Comparison of ENCODE assay signal across 9 cellular contexts in the genomic region with DNA sequence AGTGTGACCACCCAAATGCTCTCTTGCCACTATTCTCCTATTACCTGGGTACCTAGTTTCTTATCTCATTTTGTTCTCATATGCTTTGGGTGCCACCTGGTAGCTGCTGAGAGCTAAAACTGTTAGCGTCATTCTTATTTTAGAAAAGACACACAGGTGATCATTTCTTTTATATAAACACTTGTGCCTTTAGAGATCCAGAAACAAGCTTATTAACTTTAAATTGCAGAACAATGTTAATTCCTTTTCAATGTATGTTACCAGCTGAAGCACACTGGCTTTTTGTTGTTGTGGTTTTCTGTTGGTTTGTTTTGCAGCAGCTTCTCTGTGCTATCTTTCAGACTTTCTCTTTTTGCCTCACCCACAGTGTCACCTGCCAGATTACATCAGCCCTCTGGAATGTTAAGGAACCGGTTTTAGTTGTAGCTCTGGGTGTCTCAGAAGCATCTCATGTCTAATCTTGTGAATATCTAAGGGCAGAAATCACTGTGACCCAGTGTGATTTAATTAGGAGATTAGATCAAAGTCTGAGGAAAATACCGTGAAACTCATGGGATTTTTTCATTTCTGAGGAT. TPM values are rescaled to one million over a fixed set of nuclear protein-coding genes. Genes with fewer than 3 reads are reported as not detected.
A peak's percentile ranks its signal among the peaks of the same experiment; 100 is the strongest.
DNase-seq lines count a peak whose midpoint lies in the region; ATAC-seq and TF ChIP-seq lines count a peak whose summit lies in the region.
"Had no signal": no experiment of that assay in that cellular context is flagged by ENCODE, and none has a peak within 500 bp of the region (broad histone marks: within the 10 kb centered on the region; RNA-seq: fewer than 3 reads in every experiment).

No MANE protein-coding gene starts in this region.

- H3K4me3 ChIP-seq in Loucy (ENCODE audit: low read length, poor library complexity, severe bottlenecking) (no peak overlapping the region), mucosa of descending colon (peak overlapping the region; percentile 3)

- TF ChIP-seq CTCF in Loucy (conservative IDR thresholded peaks at IDR 0.05; ENCODE audit: low read length) (no peak), mucosa of descending colon (IDR thresholded peaks at IDR 0.05) (no peak)

- no peaks in the 10 kb centered on the region for H3K79me2 ChIP-seq in Loucy (ENCODE audit: insufficient read depth, low read length)

- H4K20me1 ChIP-seq in Loucy (ENCODE audit: insufficient read depth, low read length, poor library complexity, severe bottlenecking) = no peaks in the 10 kb centered on the region

- peak overlapping the region; percentile 9 for H3K4me2 ChIP-seq in Loucy (ENCODE audit: low read depth, low read length, poor library complexity, severe bottlenecking)

- H3K4me1 ChIP-seq in Loucy (ENCODE audit: insufficient read depth, low read length, poor library complexity, severe bottlenecking) (peaks cover 10% of the 10 kb centered on the region), mucosa of descending colon (ENCODE audit: low read depth) (peaks cover 23% of the 10 kb centered on the region)

- H3K36me3 ChIP-seq in Loucy (ENCODE audit: insufficient read depth, low read length) (no peaks in the 10 kb centered on the region), mucosa of descending colon (ENCODE audit: low read depth) (no peaks in the 10 kb centered on the region)

- intact Hi-C loops in mucosa of descending colon (cut with DNase I, micrococcal nuclease) = no loop called here

- H3F3A ChIP-seq in Loucy (ENCODE audit: low read depth) = no peaks in the 10 kb centered on the region

- H3K9me2 ChIP-seq in Loucy (replicated peaks; ENCODE audit: low read depth, low read length) = no peaks in the 10 kb centered on the region

- H2AFZ ChIP-seq in Loucy (ENCODE audit: low read length) = peak overlapping the region; percentile 57

- peak; percentile 69 for DNase-seq in DMS153 (lab: John Stamatoyannopoulos, UW)
- peak; percentile 63 for DNase-seq in astrocyte of the hippocampus (ENCODE audit: low read depth, low spot score)
- DNase-seq in mucosa of descending colon = peak in 1 of 3 donors; percentile 94
- DNase-seq in ecto neural progenitor cell (ENCODE audit: low spot score) = no peak
- no peak for DNase-seq in stimulated activated CD4-positive, alpha-beta T cell treated with anti-CD3 and anti-CD28 coated beads, Interleukin-1b, Interleukin-23, amount 100 ng/mL, for 48 hours

- ATAC-seq in mucosa of descending colon = peak; percentile 95
- ATAC-seq in HG03342 (IDR thresholded peaks at IDR 0.05; ENCODE audit: unreplicated experiment) = no peak
- ATAC-seq in GM19023 (IDR thresholded peaks at IDR 0.05; ENCODE audit: unreplicated experiment) = no peak
- ATAC-seq: sciatic nerve had no signal

- H3K9ac ChIP-seq in Loucy (ENCODE audit: low read depth, low read length, poor library complexity, severe bottlenecking) = no peak overlapping the region

- no peaks in the 10 kb centered on the region for H3K9me3 ChIP-seq in Loucy (ENCODE audit: insufficient read depth, low read depth, low read length)
- H3K9me3 ChIP-seq in mucosa of descending colon = no peaks in the 10 kb centered on the region

- no peaks in the 10 kb centered on the region for H3K27me3 ChIP-seq in Loucy (ENCODE audit: insufficient read depth, low read length, poor library complexity, severe bottlenecking)

RNA-seq across cellular contexts. Expression of gene SLC19A2, which starts 43.4 kb away (rescaled TPM):
- 10 to 100 TPM in 1 of 3 donors, 1 to 10 TPM in 2; 5.5 to 11.1 (median 7.3) TPM for total RNA-seq in mucosa of descending colon

RNA-seq across cellular contexts. Expression of gene F5, which starts 57.1 kb away (rescaled TPM):
- 1 to 10 TPM in 1 of 3 donors, under 1 TPM in 2; 0.44 to 2.5 (median 0.69) TPM for total RNA-seq in mucosa of descending colon

Comparison
In these comparisons a context has a peak if more than half of its experiments do, and no peak if none do; other contexts are left out.
1. DNase-seq: peak in DMS153 (single experiment) and astrocyte of the hippocampus (single experiment); none in ecto neural progenitor cell (single experiment) and stimulated activated CD4-positive, alpha-beta T cell treated with anti-CD3 and anti-CD28 coated beads, Interleukin-1b, Interleukin-23, amount 100 ng/mL, for 48 hours (single experiment).